Comparison of ENCODE assay signal across 3 cellular contexts in genomic region chr2:238225911-238226697, GRCh38.
TF ChIP-seq lines count a peak whose summit lies in the region.

No MANE protein-coding gene starts in this region.

TF ChIP-seq in SK-N-SH treated with all-trans-retinoic acid at 6 μM for 48 hours, 23 proteins besides CTCF, POLR2A, EP300 and RAD21:
- TF ChIP-seq ISL1 (CRISPR knock-in tag; IDR thresholded peaks at IDR 0.05): no peak
- TF ChIP-seq POU6F1 (CRISPR knock-in tag; IDR thresholded peaks at IDR 0.05; ENCODE audit: borderline replicate concordance, low read depth): no peak
- no peak for TF ChIP-seq RARB (CRISPR knock-in tag; IDR thresholded peaks at IDR 0.05)
- no peak for TF ChIP-seq TSHZ2 (CRISPR knock-in tag; IDR thresholded peaks at IDR 0.05)
- TF ChIP-seq ZFP30 (CRISPR knock-in tag; IDR thresholded peaks at IDR 0.05): no peak
- TF ChIP-seq BACH2 (CRISPR knock-in tag; IDR thresholded peaks at IDR 0.05; ENCODE audit: borderline replicate concordance): no peak
- no peak for TF ChIP-seq TCF4 (CRISPR knock-in tag; IDR thresholded peaks at IDR 0.05; ENCODE audit: borderline replicate concordance)
- no peak for TF ChIP-seq TOX (CRISPR knock-in tag; IDR thresholded peaks at IDR 0.05; ENCODE audit: borderline replicate concordance)
- no peak for TF ChIP-seq PPARA (CRISPR knock-in tag; IDR thresholded peaks at IDR 0.05; ENCODE audit: borderline replicate concordance)
- no peak for TF ChIP-seq ARNTL (CRISPR knock-in tag; IDR thresholded peaks at IDR 0.05; ENCODE audit: borderline replicate concordance, low read depth)
- no peak for TF ChIP-seq CSRNP3 (CRISPR knock-in tag; IDR thresholded peaks at IDR 0.05)
- no peak for TF ChIP-seq ZNF70 (CRISPR knock-in tag; IDR thresholded peaks at IDR 0.05)

TF ChIP-seq in SK-N-SH, 30 proteins besides CTCF, POLR2A, EP300 and RAD21:
- TF ChIP-seq FOXJ3 (CRISPR knock-in tag; IDR thresholded peaks at IDR 0.05) (no peak), MAX (IDR thresholded peaks at IDR 0.05; ENCODE audit: low read depth) (no peak), TEAD4 (IDR thresholded peaks at IDR 0.05; ENCODE audit: borderline replicate concordance, insufficient read depth) (no peak), SIN3A (IDR thresholded peaks at IDR 0.05; ENCODE audit: borderline replicate concordance, low read depth, low read length) (no peak), FOSL2 (IDR thresholded peaks at IDR 0.05; ENCODE audit: borderline replicate concordance, low read depth) (no peak), ELF1 (IDR thresholded peaks at IDR 0.05) (no peak), PBX3 (IDR thresholded peaks at IDR 0.05) (no peak), GATA2 (CRISPR knock-in tag; IDR thresholded peaks at IDR 0.05) (no peak), YY1 (IDR thresholded peaks at IDR 0.05; ENCODE audit: low read depth) (no peak)

TF ChIP-seq in HepG2, 621 proteins besides CTCF, POLR2A, EP300 and RAD21:
- no peak for TF ChIP-seq PRPF4 (IDR thresholded peaks at IDR 0.05; ENCODE audit: low read depth, low read length, poor library complexity, severe bottlenecking)
- no peak for TF ChIP-seq CBX1 (IDR thresholded peaks at IDR 0.05; ENCODE audit: low read depth)
- TF ChIP-seq RAD51 (IDR thresholded peaks at IDR 0.05; ENCODE audit: borderline replicate concordance): no peak
- TF ChIP-seq ZNF768 (CRISPR knock-in tag; IDR thresholded peaks at IDR 0.05): peak; percentile 10; the same call in 1 of the 2 replicates
- TF ChIP-seq GABPB1 (CRISPR knock-in tag; IDR thresholded peaks at IDR 0.05): no peak
- no peak for TF ChIP-seq ERF (CRISPR knock-in tag; IDR thresholded peaks at IDR 0.05)
- no peak for TF ChIP-seq GLI4 (CRISPR knock-in tag; IDR thresholded peaks at IDR 0.05; ENCODE audit: borderline replicate concordance)
- TF ChIP-seq POGK (CRISPR knock-in tag; conservative IDR thresholded peaks at IDR 0.05): 0 out of 2 replicates have a peak, but pooled peaks have one; percentile 75
- no peak for TF ChIP-seq ZNF564 (CRISPR knock-in tag; IDR thresholded peaks at IDR 0.05)
- no peak for TF ChIP-seq ZNF281 (CRISPR knock-in tag; IDR thresholded peaks at IDR 0.05; ENCODE audit: borderline replicate concordance)
- TF ChIP-seq EED (CRISPR knock-in tag; IDR thresholded peaks at IDR 0.05): 0 out of 2 replicates have a peak, but pooled peaks have one; percentile 25
- no peak for TF ChIP-seq E2F2 (CRISPR knock-in tag; IDR thresholded peaks at IDR 0.05; ENCODE audit: borderline replicate concordance)
- no peak for TF ChIP-seq ATF6 (CRISPR knock-in tag; conservative IDR thresholded peaks at IDR 0.05)
- TF ChIP-seq ZBTB38 (CRISPR knock-in tag; IDR thresholded peaks at IDR 0.05): peak; percentile 34; the same call in 1 of the 2 replicates
- no peak for TF ChIP-seq IRF2 (CRISPR knock-in tag; IDR thresholded peaks at IDR 0.05)
- no peak for TF ChIP-seq NONO (IDR thresholded peaks at IDR 0.05)
- TF ChIP-seq NONO (CRISPR knock-in tag; conservative IDR thresholded peaks at IDR 0.05): no peak
- TF ChIP-seq ZNF772 (CRISPR knock-in tag; IDR thresholded peaks at IDR 0.05): no peak
- no peak for TF ChIP-seq RNF2 (conservative IDR thresholded peaks at IDR 0.05; ENCODE audit: low read depth)
- TF ChIP-seq GATA4 (IDR thresholded peaks at IDR 0.05; ENCODE audit: borderline replicate concordance, low read depth): no peak
- TF ChIP-seq IKZF4 (CRISPR knock-in tag; IDR thresholded peaks at IDR 0.05; ENCODE audit: borderline replicate concordance, low read depth, not compliant biosample characterization): no peak
- peak; percentile 49 for TF ChIP-seq ZNF687 (CRISPR knock-in tag; IDR thresholded peaks at IDR 0.05)
- TF ChIP-seq ZBTB49 (CRISPR knock-in tag; IDR thresholded peaks at IDR 0.05; ENCODE audit: borderline replicate concordance): no peak
- no peak for TF ChIP-seq MED8 (CRISPR knock-in tag; IDR thresholded peaks at IDR 0.05; ENCODE audit: insufficient replicate concordance)
- no peak for TF ChIP-seq HHEX (CRISPR knock-in tag; IDR thresholded peaks at IDR 0.05)
- TF ChIP-seq PAXIP1 (CRISPR knock-in tag; conservative IDR thresholded peaks at IDR 0.05): no peak
